7 cellular contexts compared by ENCODE assay signal in genomic region chr14:73838293-73839034, GRCh38. TPM values are rescaled to one million over a fixed set of nuclear protein-coding genes. Genes with fewer than 3 reads are reported as not detected.
DNase-seq lines count a peak whose midpoint lies in the region; ATAC-seq, FAIRE-seq and TF ChIP-seq lines count a peak whose summit lies in the region.
"Not testable (repeated sequence)": the region's sequence is repeated elsewhere in the genome, so short reads cannot be mapped to it uniquely, and the experiment has no call there.

No MANE protein-coding gene starts in this region.

- POLR2A ChIA-PET in PC-9 (lab: Charles Lee; ENCODE audit: unreplicated experiment) = not testable (repeated sequence)
- POLR2A ChIA-PET in WTC11 (lab: Charles Lee) = interaction anchor here (1.0 kb wide), 1 partner anchor 13 kb away, joined by 3 read pairs; the partner anchor contains the start of gene PTGR2

- peaks cover 18% of the 10 kb centered on the region for H3F3A ChIP-seq in PC-9 (ENCODE audit: insufficient read depth, low read depth)

- not testable (repeated sequence) for H3K9me3 ChIP-seq in PC-9 (ENCODE audit: insufficient read depth, low read depth); liver (ENCODE audit: control insufficient read depth in 4 of 4, low read length in 3 of 4); parathyroid adenoma (ENCODE audit: control insufficient read depth, low read length)

- not testable (repeated sequence) for H3K9me2 ChIP-seq in PC-9 (ENCODE audit: insufficient read depth)

- H3K27me3 Mint-ChIP-seq in Calu3 (ENCODE audit: unreplicated experiment); WTC11 (ENCODE audit: low read depth): not testable (repeated sequence)

- ATAC-seq in WTC11 = not testable (repeated sequence)
- peak; percentile 59 for ATAC-seq in esophagus mucosa

- not testable (repeated sequence) for H3K4me3 Mint-ChIP-seq in Calu3 (ENCODE audit: low read depth, unreplicated experiment); WTC11

- H3K9me3 Mint-ChIP-seq in Calu3 (ENCODE audit: low read depth, unreplicated experiment); WTC11: not testable (repeated sequence)

- H3K4me1 Mint-ChIP-seq in Calu3 (ENCODE audit: low read depth, unreplicated experiment) = not testable (repeated sequence)
- H3K4me1 Mint-ChIP-seq in WTC11 = peaks cover 22% of the 10 kb centered on the region

- H3K27me3 ChIP-seq in PC-9 (ENCODE audit: insufficient read depth, low read depth); bronchial epithelial cell (ENCODE audit: control insufficient read depth, insufficient read depth, low read length); liver (ENCODE audit: control insufficient read depth in 4 of 4, insufficient read depth in 4 of 4, low read length in 3 of 4); parathyroid adenoma (ENCODE audit: control insufficient read depth, insufficient read depth, low read length): not testable (repeated sequence)

- intact Hi-C loops in Calu3 (cut with micrococcal nuclease; ENCODE audit: unreplicated experiment); PC-9 (cut with micrococcal nuclease; ENCODE audit: unreplicated experiment): not testable (repeated sequence)

- H4K20me1 ChIP-seq in PC-9 (ENCODE audit: insufficient read depth) = not testable (repeated sequence)

- H3K4me1 ChIP-seq in PC-9 (replicated peaks; ENCODE audit: insufficient read depth) (peaks cover 18% of the 10 kb centered on the region), liver (ENCODE audit: control insufficient read depth in 4 of 4, insufficient read depth in 4 of 4, low read length in 3 of 4) (peaks cover 7 to 23% (median 21%) of the 10 kb centered on the region in 4 donors), parathyroid adenoma (peaks cover 12% of the 10 kb centered on the region)

- H2AFZ ChIP-seq in PC-9 = not testable (repeated sequence)
- H2AFZ ChIP-seq in parathyroid adenoma = peak overlapping the region; percentile 20

- 0 out of 2 replicates have a peak overlapping the region, but pooled peaks have one; percentile 6 for H3K27ac ChIP-seq in PC-9
- not testable (repeated sequence) for H3K27ac ChIP-seq in liver (ENCODE audit: low read depth in 1 of 2, low read length in 2 of 2); parathyroid adenoma

- not testable (repeated sequence) for BruUV-seq in Calu3 (replicated peaks; lab: Mats Ljungman, UMichigan); PC-9 (replicated peaks; lab: Mats Ljungman, UMichigan)

- not testable (repeated sequence) for H3K9ac ChIP-seq in liver (ENCODE audit: low read depth in 1 of 2, low read length in 2 of 2); parathyroid adenoma

- FAIRE-seq in bronchial epithelial cell (lab: Jason Lieb, UNC) = not testable (repeated sequence)

- WGBS in liver = 44% methylated on average over 7 of the region's 7 CpGs

- not testable (repeated sequence) for H3K36me3 Mint-ChIP-seq in Calu3 (ENCODE audit: insufficient read depth, unreplicated experiment); WTC11

- CTCF ChIA-PET in Calu3 (lab: Charles Lee) = interaction anchor here (0.6 kb wide), 1 partner anchor 210 kb away, joined by 3 read pairs; no protein-coding TSS in a partner anchor
- CTCF ChIA-PET in PC-9 (lab: Charles Lee) = not testable (repeated sequence)
- CTCF ChIA-PET in WTC11 (lab: Charles Lee) = interaction anchor here (0.6 to 1.1 kb wide), 2 partner anchors 9 to 11 kb away, joined by 3 read pairs; no protein-coding TSS in a partner anchor

- not testable (repeated sequence) for DNase-seq in Calu3; PC-9; WTC11 (ENCODE audit: low spot score)
- DNase-seq in bronchial epithelial cell (ENCODE audit: low read depth) = peak; percentile 29

- TF ChIP-seq CTCF in Calu3 (IDR thresholded peaks at IDR 0.05; ENCODE audit: unreplicated experiment); PC-9 (conservative IDR thresholded peaks at IDR 0.05); WTC11 (IDR thresholded peaks at IDR 0.05); bronchial epithelial cell (IDR thresholded peaks at IDR 0.05; ENCODE audit: insufficient read depth, low read length, severe bottlenecking); liver (IDR thresholded peaks at IDR 0.05; ENCODE audit: low read depth, low read length, missing input control); parathyroid adenoma (IDR thresholded peaks at IDR 0.05): not testable (repeated sequence)

- peak overlapping the region; percentile 30 for H3K27ac Mint-ChIP-seq in Calu3 (ENCODE audit: unreplicated experiment)
- H3K27ac Mint-ChIP-seq in WTC11 = not testable (repeated sequence)

- H3K79me2 ChIP-seq in PC-9 (ENCODE audit: low read depth); parathyroid adenoma: not testable (repeated sequence)

- not testable (repeated sequence) for H3K4me3 ChIP-seq in PC-9; bronchial epithelial cell (ENCODE audit: low read depth, low read length); liver (ENCODE audit: low read depth in 1 of 3, low read length in 3 of 3); parathyroid adenoma (ENCODE audit: low read depth, low read length)

- not testable (repeated sequence) for H3K36me3 ChIP-seq in PC-9 (ENCODE audit: low read depth); bronchial epithelial cell (ENCODE audit: control insufficient read depth, insufficient read depth, low read length); liver (ENCODE audit: control insufficient read depth in 4 of 4, insufficient read depth in 3 of 4, low read depth in 1 of 4, low read length in 3 of 4); parathyroid adenoma (ENCODE audit: control insufficient read depth, insufficient read depth, low read length)

- H3K4me2 ChIP-seq in PC-9; parathyroid adenoma (ENCODE audit: low read length): not testable (repeated sequence)

- not testable (repeated sequence) for TF ChIP-seq RAD21 in liver (IDR thresholded peaks at IDR 0.05)

TF ChIP-seq in WTC11, 78 proteins besides CTCF, POLR2A, EP300 and RAD21:
- TF ChIP-seq GABPB1 (CRISPR knock-in tag; IDR thresholded peaks at IDR 0.05) = peak; percentile 73

TF ChIP-seq in liver, 16 proteins besides CTCF, POLR2A, EP300 and RAD21:
- TF ChIP-seq SP1 (IDR thresholded peaks at IDR 0.05) (peak; percentile 33), HNF4A (conservative IDR thresholded peaks at IDR 0.05) (peak in 1 of 2 donors; percentile 45), RXRA (IDR thresholded peaks at IDR 0.05) (peak; percentile 53 to 64), YY1 (IDR thresholded peaks at IDR 0.05) (peak; percentile 34)

RNA-seq across cellular contexts. Expression of gene PTGR2, which starts 13.2 kb away (rescaled TPM):
- 9.4 and 12.0 TPM in 2 replicates for total RNA-seq in Calu3 (2022)
- total RNA-seq in PC-9 (2021) = 19.5 and 21.8 TPM in 2 replicates
- 20.7 to 23.6 TPM (median 22.1 TPM) in 3 replicates for total RNA-seq in WTC11 (2021)
- 5.8 and 7.2 TPM in 2 replicates for total RNA-seq in bronchial epithelial cell
- 8.6 TPM for total RNA-seq in esophagus mucosa
- total RNA-seq in liver = 1 to 10 TPM; 4.2 to 9.5 TPM
- polyA plus RNA-seq in liver = 1 to 10 TPM; 6.4 to 9.4 TPM

RNA-seq across cellular contexts. Expression of gene ZNF410, which starts 48.2 kb away (rescaled TPM):
- 37.6 and 39.7 TPM in 2 replicates for total RNA-seq in Calu3 (2022)
- total RNA-seq in PC-9 (2021) = 38.6 and 40.2 TPM in 2 replicates
- 19.3 to 21.0 TPM (median 20.5 TPM) in 3 replicates for total RNA-seq in WTC11 (2021)
- 126 and 131 TPM in 2 replicates for total RNA-seq in bronchial epithelial cell
- total RNA-seq in esophagus mucosa = 33.2 TPM
- 10 to 100 TPM; 29.5 to 33.0 TPM for total RNA-seq in liver
- polyA plus RNA-seq in liver = 10 to 100 TPM; 11.2 to 13.7 TPM
